Comparison of ENCODE assay signal across 17 cellular contexts in genomic region chr20:23200413-23200812, GRCh38.
DNase-seq lines count a peak whose midpoint lies in the region; ATAC-seq and TF ChIP-seq lines count a peak whose summit lies in the region.
"Had no signal": no experiment of that assay in that cellular context is flagged by ENCODE, and none has a peak within 500 bp of the region (broad histone marks: within the 10 kb centered on the region; RNA-seq: fewer than 3 reads in every experiment).

No MANE protein-coding gene starts in this region.

- no CpG with 5 or more reads among the region's 12 CpGs for WGBS in mesendoderm (ENCODE audit: extremely low coverage, insufficient coverage, low lambda C conversion rate)

- TF ChIP-seq CTCF in CD14-positive monocyte (IDR thresholded peaks at IDR 0.05) (no peak), OCI-LY3 (IDR thresholded peaks at IDR 0.05; ENCODE audit: low read depth, low read length) (no peak)

- no peaks in the 10 kb centered on the region for H4K20me1 ChIP-seq in OCI-LY3 (ENCODE audit: insufficient read depth, low read length)

- peak; percentile 47 for ATAC-seq in HG02798 (IDR thresholded peaks at IDR 0.05; ENCODE audit: poor library complexity, unreplicated experiment)
- no peak for ATAC-seq in GM19463 (IDR thresholded peaks at IDR 0.05; ENCODE audit: unreplicated experiment)
- no peak for ATAC-seq in HG03565 (IDR thresholded peaks at IDR 0.05; ENCODE audit: unreplicated experiment)

- H3K9me3 ChIP-seq in OCI-LY3 (ENCODE audit: insufficient read depth, low read length), result no peaks in the 10 kb centered on the region

- H3K36me3 ChIP-seq in OCI-LY3 (replicated peaks; ENCODE audit: low read depth, low read length) (peaks cover 5% of the 10 kb centered on the region), mesendoderm (ENCODE audit: control insufficient read depth, insufficient read depth, low read length) (no peaks in the 10 kb centered on the region)

- H3K79me1 ChIP-seq in mesendoderm (ENCODE audit: low read length), result no peaks in the 10 kb centered on the region

- H2BK120ac ChIP-seq in mesendoderm (ENCODE audit: low read depth, low read length), result no peak overlapping the region

- no peak overlapping the region for H3K4me3 Mint-ChIP-seq in CD14-positive monocyte

- DNase-seq in CD14-positive monocyte (ENCODE audit: low spot score) (no peak), mesendoderm (no peak), NCI-H1417 treated with DMSO at 0.1 percent for 48 hours (lab: John Stamatoyannopoulos, UW) (no peak), NCI-H2029 (lab: John Stamatoyannopoulos, UW) (no peak)
- DNase-seq: activated CD4-positive, alpha-beta T cell treated with anti-CD3 and anti-CD28 coated beads for 1 hour; activated gamma-delta T cell treated with Interleukin-2 at 50 U/mL for 16 hours; mesenchymal stem cell; NCI-H2029 treated with DMSO at 0.1 percent for 48 hours; NCI-H226; nucleus accumbens; stimulated activated CD4-positive, alpha-beta T cell treated with anti-CD3 and anti-CD28 coated beads, Interleukin-1b, Interleukin-23, amount 100 ng/mL, for 48 hours had no signal

- H2BK15ac ChIP-seq in mesendoderm (replicated peaks; ENCODE audit: low read depth), result no peak overlapping the region

- H3K9ac ChIP-seq in OCI-LY3 (ENCODE audit: low read length) (peak overlapping the region; percentile 32), mesendoderm (ENCODE audit: low read length) (no peak overlapping the region)
- H3K9ac ChIP-seq: KMS-11 had no signal

- no peaks in the 10 kb centered on the region for H3K79me2 ChIP-seq in OCI-LY3 (ENCODE audit: low read length)
- H3K79me2 ChIP-seq in mesendoderm (ENCODE audit: control insufficient read depth, insufficient read depth, low read length), result no peaks in the 10 kb centered on the region

- no peak overlapping the region for H4K8ac ChIP-seq in mesendoderm (ENCODE audit: low read depth, low read length)

- H3K23ac ChIP-seq in mesendoderm (ENCODE audit: low read length), result no peak overlapping the region

- H3K4me2 ChIP-seq in OCI-LY3 (ENCODE audit: low read length) (peak overlapping the region; percentile 66), mesendoderm (ENCODE audit: low read length) (no peak overlapping the region)
- H3K4me2 ChIP-seq: KMS-11 had no signal

- peaks cover 0 to 5% of the 10 kb centered on the region in 2 donors for H3K36me3 Mint-ChIP-seq in CD14-positive monocyte

- peak overlapping the region; percentile 27 for H3K56ac ChIP-seq in mesendoderm (ENCODE audit: low read length)

- H4K5ac ChIP-seq in mesendoderm (ENCODE audit: low read length), result no peak overlapping the region

- peaks cover 0 to 2% (median 0%) of the 10 kb centered on the region in 7 donors for H3K9me3 Mint-ChIP-seq in CD14-positive monocyte

- H3K27me3 Mint-ChIP-seq in CD14-positive monocyte (ENCODE audit: low read depth in 3 of 3), result peaks cover 1 to 9% (median 1%) of the 10 kb centered on the region in 3 donors

- no peak overlapping the region for H2BK5ac ChIP-seq in mesendoderm (ENCODE audit: low read length)

- no peak overlapping the region for H2AK5ac ChIP-seq in mesendoderm (ENCODE audit: low read length)

- H3K27ac ChIP-seq in OCI-LY3 (ENCODE audit: low read length) (peak overlapping the region; percentile 73), mesendoderm (ENCODE audit: low read depth, low read length) (no peak overlapping the region)
- H3K27ac ChIP-seq: epithelial cell of prostate, KMS-11 had no signal

- H3K4me1 ChIP-seq in OCI-LY3 (ENCODE audit: low read length) (peaks cover 46% of the 10 kb centered on the region), mesendoderm (ENCODE audit: control insufficient read depth, low read depth, low read length) (peaks cover 10% of the 10 kb centered on the region)

- peak overlapping the region; percentile 50 for H2AFZ ChIP-seq in OCI-LY3 (ENCODE audit: low read depth, low read length)

- H3K4me3 ChIP-seq in OCI-LY3 (ENCODE audit: low read length) (peak overlapping the region; percentile 43), mesendoderm (ENCODE audit: low read length) (no peak overlapping the region)

- H3K27me3 ChIP-seq in OCI-LY3 (ENCODE audit: low read depth, low read length) (peaks cover 14% of the 10 kb centered on the region), mesendoderm (ENCODE audit: insufficient read depth, low read length, poor library complexity) (no peaks in the 10 kb centered on the region)

- no peak overlapping the region for H3K4ac ChIP-seq in mesendoderm (ENCODE audit: low read depth, low read length)

- H3K18ac ChIP-seq in mesendoderm (ENCODE audit: low read length), result no peak overlapping the region

- intact Hi-C loops in CD14-positive monocyte (cut with micrococcal nuclease), result no loop called here

- peak overlapping the region in 4 of 7 donors; percentile 9 to 68 (median 32) for H3K27ac Mint-ChIP-seq in CD14-positive monocyte

- peaks cover 51% of the 10 kb centered on the region for H3K4me1 Mint-ChIP-seq in CD14-positive monocyte
